In genomic region chr7:100825215-100825671, GRCh38 we compare ENCODE assay signal across 11 cellular contexts. TPM values are rescaled to one million over a fixed set of nuclear protein-coding genes. Genes with fewer than 3 reads are reported as not detected.
DNase-seq lines count a peak whose midpoint lies in the region; ATAC-seq and TF ChIP-seq lines count a peak whose summit lies in the region.
"Had no signal": no experiment of that assay in that cellular context is flagged by ENCODE, and none has a peak within 500 bp of the region (broad histone marks: within the 10 kb centered on the region; RNA-seq: fewer than 3 reads in every experiment).

No MANE protein-coding gene starts in this region.

- peak overlapping the region; percentile 50 for H3K27ac Mint-ChIP-seq in Caco-2 (ENCODE audit: unreplicated experiment)
- H3K27ac Mint-ChIP-seq: activated naive CD8-positive, alpha-beta T cell treated with anti-CD3 and anti-CD28 coated beads, Interleukin-2, amount 10 ng/mL, durations not matched to agents 7 days and 5 days had no signal

- H3K27ac ChIP-seq in ascending aorta, result no peak overlapping the region
- H3K27ac ChIP-seq in right atrium auricular region, result peak overlapping the region; percentile 75 to 82
- peak overlapping the region; percentile 12 for H3K27ac ChIP-seq in trophoblast cell (ENCODE audit: low read depth, low read length)

- H3K4me2 ChIP-seq in trophoblast cell (ENCODE audit: low read length), result peak overlapping the region; percentile 63

- peak overlapping the region; percentile 38 for H2AK5ac ChIP-seq in trophoblast cell (ENCODE audit: low read length)

- peaks cover 15% of the 10 kb centered on the region for H3K4me1 Mint-ChIP-seq in Caco-2 (ENCODE audit: low read depth, unreplicated experiment)

- H3K9me3 ChIP-seq in Caco-2 (no peaks in the 10 kb centered on the region), ascending aorta (no peaks in the 10 kb centered on the region), right atrium auricular region (no peaks in the 10 kb centered on the region), trophoblast cell (ENCODE audit: insufficient read depth, low read depth, low read length) (no peaks in the 10 kb centered on the region)

- H3K14ac ChIP-seq in trophoblast cell (ENCODE audit: low read length), result no peak overlapping the region

- H3K18ac ChIP-seq in trophoblast cell (ENCODE audit: low read length), result peak overlapping the region; percentile 30

- H3K36me3 ChIP-seq in Caco-2 (ENCODE audit: control insufficient read depth, insufficient read depth, low read length) (peaks cover 11% of the 10 kb centered on the region), ascending aorta (peaks cover 0 to 4% of the 10 kb centered on the region in 2 donors), right atrium auricular region (peaks cover 37% of the 10 kb centered on the region), trophoblast cell (ENCODE audit: control insufficient read depth in 1 of 2, insufficient read depth in 2 of 2, low read length in 2 of 2) (peaks cover 40 to 42% of the 10 kb centered on the region in 2 experiments)

- no peaks in the 10 kb centered on the region for H3K27me3 Mint-ChIP-seq in Caco-2 (ENCODE audit: insufficient read depth, unreplicated experiment)

- intact Hi-C loops in Caco-2 (cut with micrococcal nuclease; ENCODE audit: unreplicated experiment), result no loop called here
- intact Hi-C loops in ascending aorta (cut with DNase I), result no loop called here

- H3K9me3 Mint-ChIP-seq in Caco-2 (ENCODE audit: unreplicated experiment), result no peaks in the 10 kb centered on the region
- H3K9me3 Mint-ChIP-seq: activated naive CD8-positive, alpha-beta T cell treated with anti-CD3 and anti-CD28 coated beads, Interleukin-2, amount 10 ng/mL, durations not matched to agents 7 days and 5 days; T-cell had no signal

- no peak overlapping the region for H2BK12ac ChIP-seq in trophoblast cell (ENCODE audit: low read length)

- H2BK120ac ChIP-seq in trophoblast cell (ENCODE audit: insufficient read depth, low read length, poor library complexity), result no peak overlapping the region

- POLR2A ChIA-PET in Caco-2 (lab: Charles Lee), result interaction anchor here (0.6 kb wide), 1 partner anchor 120 kb away, joined by 3 read pairs; the partner anchor contains the start of gene POP7

- no peak overlapping the region for H3K23ac ChIP-seq in trophoblast cell (ENCODE audit: low read length)

- peaks cover 72% of the 10 kb centered on the region for H3K36me3 Mint-ChIP-seq in Caco-2 (ENCODE audit: insufficient read depth, unreplicated experiment)
- H3K36me3 Mint-ChIP-seq: activated naive CD8-positive, alpha-beta T cell treated with anti-CD3 and anti-CD28 coated beads, Interleukin-2, amount 10 ng/mL, durations not matched to agents 7 days and 5 days; T-cell had no signal

- H3K4me3 ChIP-seq in Caco-2 (ENCODE audit: low read depth, low read length), result peak overlapping the region; percentile 71
- peak overlapping the region; percentile 71 to 78 for H3K4me3 ChIP-seq in ascending aorta
- H3K4me3 ChIP-seq in right atrium auricular region, result peak overlapping the region; percentile 71 to 81
- peak overlapping the region; percentile 91 for H3K4me3 ChIP-seq in trophoblast cell (ENCODE audit: low read depth, low read length)

- H3K4me1 ChIP-seq in Caco-2 (peaks cover 15% of the 10 kb centered on the region), ascending aorta (peaks cover 0 to 3% of the 10 kb centered on the region in 2 donors), right atrium auricular region (peaks cover 0 to 52% of the 10 kb centered on the region in 2 donors), trophoblast cell (ENCODE audit: control insufficient read depth in 1 of 2, insufficient read depth in 2 of 2, low read length in 2 of 2) (peaks cover 13 to 19% of the 10 kb centered on the region in 2 experiments)

- BruUV-seq in Caco-2 (replicated peaks; lab: Mats Ljungman, UMichigan), result no TSS peak

- no peak for TF ChIP-seq CTCF in Caco-2 (IDR thresholded peaks at IDR 0.05; ENCODE audit: insufficient read depth in 1 of 2, low read depth in 1 of 2, low read length in 1 of 2, severe bottlenecking in 1 of 2, unreplicated experiment in 1 of 2)
- no peak for TF ChIP-seq CTCF in ascending aorta (IDR thresholded peaks at IDR 0.05)
- no peak for TF ChIP-seq CTCF in right atrium auricular region (IDR thresholded peaks at IDR 0.05)

- WGBS in trophoblast cell (ENCODE audit: extremely low coverage, insufficient coverage, insufficient read length), result no CpG with 5 or more reads among the region's 16 CpGs

- no peak overlapping the region for H4K91ac ChIP-seq in trophoblast cell (ENCODE audit: low read depth, low read length)

- peak overlapping the region; percentile 89 for H3K4me3 Mint-ChIP-seq in Caco-2 (ENCODE audit: unreplicated experiment)

- peaks cover 30% of the 10 kb centered on the region for H3K79me1 ChIP-seq in trophoblast cell (ENCODE audit: low read length)

- peak overlapping the region; percentile 71 for H3K4ac ChIP-seq in trophoblast cell (ENCODE audit: low read depth, low read length)

- CTCF ChIA-PET in Caco-2 (lab: Charles Lee), result interaction anchor here (0.6 to 3.8 kb wide), 7 partner anchors 23 to 389 kb away, joined by 3 to 51 read pairs (median 5); partner anchors contain the start of genes GNB2, POP7, PPP1R35 and SLC12A9

- H3K9ac ChIP-seq in trophoblast cell (ENCODE audit: low read length), result no peak overlapping the region

- ATAC-seq in GM19324 (IDR thresholded peaks at IDR 0.05; ENCODE audit: low FRiP score, unreplicated experiment) (no peak), GM18519 (IDR thresholded peaks at IDR 0.05; ENCODE audit: low FRiP score, unreplicated experiment) (no peak)
- ATAC-seq: T-cell had no signal

- H2BK5ac ChIP-seq in trophoblast cell (ENCODE audit: low read depth, low read length, poor library complexity), result no peak overlapping the region

- peaks cover 29% of the 10 kb centered on the region for H3K79me2 ChIP-seq in trophoblast cell (ENCODE audit: control insufficient read depth, insufficient read depth, low read length, poor library complexity)

- DNase-seq in Caco-2 (no peak), ascending aorta (ENCODE audit: low spot score in 2 of 2) (no peak), right atrium auricular region (ENCODE audit: low spot score) (no peak), trophoblast cell (peak; percentile 20 to 45), NCI-H1092 treated with DMSO at 0.1 percent for 48 hours (lab: John Stamatoyannopoulos, UW) (no peak), CD1c-positive myeloid dendritic cell (ENCODE audit: extremely low spot score) (no peak)
- DNase-seq: activated naive CD8-positive, alpha-beta T cell treated with anti-CD3 and anti-CD28 coated beads, Interleukin-2, amount 10 ng/mL, durations not matched to agents 7 days and 5 days; stimulated activated CD4-positive, alpha-beta T cell treated with anti-CD3 and anti-CD28 coated beads, Interleukin-12 subunit alpha, Interleukin-12 subunit beta, amount 100 ng/mL, for 4 hours; T-cell had no signal

- H4K12ac ChIP-seq in trophoblast cell (ENCODE audit: low read depth, low read length), result no peak overlapping the region

- H4K8ac ChIP-seq in trophoblast cell (ENCODE audit: low read depth, low read length), result no peak overlapping the region

- H3K27me3 ChIP-seq in Caco-2 (replicated peaks; ENCODE audit: control insufficient read depth, insufficient read depth, low read length), result no peaks in the 10 kb centered on the region
- H3K27me3 ChIP-seq in ascending aorta, result peaks cover 5% of the 10 kb centered on the region
- H3K27me3 ChIP-seq in right atrium auricular region, result no peaks in the 10 kb centered on the region
- H3K27me3 ChIP-seq in trophoblast cell (ENCODE audit: insufficient read depth, low read length), result no peaks in the 10 kb centered on the region

- H2AFZ ChIP-seq in trophoblast cell (ENCODE audit: insufficient read depth, low read length, poor library complexity), result no peak overlapping the region

RNA-seq across cellular contexts. Expression of gene EPHB4, which starts 2.1 kb away (rescaled TPM):
- total RNA-seq in Caco-2 (2022) (112 and 117 TPM in 2 replicates), ascending aorta (144 TPM), right atrium auricular region (10 to 100 TPM; 25.0 to 64.6 TPM)
- 103 and 106 TPM in 2 replicates for polyA plus RNA-seq in trophoblast cell (2013)

RNA-seq across cellular contexts. Expression of gene SLC12A9, which starts 27.3 kb away (rescaled TPM):
- total RNA-seq in Caco-2 (2022) (59.0 and 60.7 TPM in 2 replicates), ascending aorta (19.4 TPM), right atrium auricular region (1 to 10 TPM; 5.0 to 9.0 TPM)
- polyA plus RNA-seq in trophoblast cell (2013), result 18.4 and 20.0 TPM in 2 replicates

RNA-seq across cellular contexts. Expression of gene TRIP6, which starts 41.9 kb away (rescaled TPM):
- total RNA-seq in Caco-2 (2022) (66.6 and 75.5 TPM in 2 replicates), ascending aorta (221 TPM), right atrium auricular region (10 to 100 TPM; 41.6 to 64.4 TPM)
- 75.4 and 76.0 TPM in 2 replicates for polyA plus RNA-seq in trophoblast cell (2013)

RNA-seq across cellular contexts. Expression of gene SRRT, which starts 49.7 kb away (rescaled TPM):
- total RNA-seq in Caco-2 (2022), result 211 and 243 TPM in 2 replicates
- total RNA-seq in ascending aorta, result 89.2 TPM
- total RNA-seq in right atrium auricular region, result 10 to 100 TPM; 33.4 to 49.6 TPM
- polyA plus RNA-seq in trophoblast cell (2013), result 115 and 117 TPM in 2 replicates

Comparison
In these comparisons a context has a peak if more than half of its experiments do, and no peak if none do; other contexts are left out.
1. DNase-seq: peak in trophoblast cell (2 of 2); none in Caco-2 (0 of 2), ascending aorta (0 of 2), right atrium auricular region (single experiment), NCI-H1092 treated with DMSO at 0.1 percent for 48 hours (single experiment) and CD1c-positive myeloid dendritic cell (single experiment).
2. H3K27ac ChIP-seq: peak in right atrium auricular region (2 of 2) and trophoblast cell (single experiment); none in ascending aorta (0 of 2).
3. Peak in every context shown above with its lines, with median percentiles within 50 percentile points of each other: H3K4me3 ChIP-seq.